Comparison of ENCODE assay signal across 8 cellular contexts in genomic region chr1:242058582-242058981, GRCh38.
A peak's percentile ranks its signal among the peaks of the same experiment; 100 is the strongest.
ATAC-seq and TF ChIP-seq lines count a peak whose summit lies in the region.
"Not testable (repeated sequence)": the region's sequence is repeated elsewhere in the genome, so short reads cannot be mapped to it uniquely, and the experiment has no call there.

No MANE protein-coding gene starts in this region.

- H3K4me1 ChIP-seq in DOHH2 (ENCODE audit: control insufficient read depth, low read length), result not testable (repeated sequence)

- not testable (repeated sequence) for H3K79me2 ChIP-seq in DOHH2 (ENCODE audit: control insufficient read depth, low read length)

- TF ChIP-seq CTCF in DOHH2 (IDR thresholded peaks at IDR 0.05; ENCODE audit: low read depth, low read length, poor library complexity, severe bottlenecking), result not testable (repeated sequence)

- H4K20me1 ChIP-seq in DOHH2 (ENCODE audit: control insufficient read depth, insufficient read depth, low read depth, low read length), result not testable (repeated sequence)

- H3K4me2 ChIP-seq in DOHH2 (ENCODE audit: low read length), result 0 out of 2 replicates have a peak overlapping the region, but pooled peaks have one; percentile 21

- H3K27me3 ChIP-seq in DOHH2 (ENCODE audit: control insufficient read depth, low read length), result not testable (repeated sequence)

- H3K4me3 ChIP-seq in DOHH2 (ENCODE audit: low read length), result not testable (repeated sequence)

- H3K9me2 ChIP-seq in DOHH2 (replicated peaks; ENCODE audit: control insufficient read depth, low read length), result not testable (repeated sequence)

- not testable (repeated sequence) for H3K36me3 ChIP-seq in DOHH2 (ENCODE audit: control insufficient read depth, low read length)

- not testable (repeated sequence) for H3F3A ChIP-seq in DOHH2 (ENCODE audit: control insufficient read depth, insufficient read depth)

- not testable (repeated sequence) for H3K9me3 ChIP-seq in DOHH2 (ENCODE audit: control insufficient read depth, insufficient read depth, low read length)

- ATAC-seq in GM18861 (IDR thresholded peaks at IDR 0.05; ENCODE audit: unreplicated experiment) (peak; percentile 98), GM19395 (IDR thresholded peaks at IDR 0.05; ENCODE audit: unreplicated experiment) (peak; percentile 91), GM21515 (IDR thresholded peaks at IDR 0.05; ENCODE audit: unreplicated experiment) (peak; percentile 76), HG02623 (IDR thresholded peaks at IDR 0.05; ENCODE audit: unreplicated experiment) (peak; percentile 76), HG02943 (IDR thresholded peaks at IDR 0.05; ENCODE audit: low read depth, unreplicated experiment) (peak; percentile 84), HG03139 (IDR thresholded peaks at IDR 0.05; ENCODE audit: unreplicated experiment) (peak; percentile 69), HG03469 (IDR thresholded peaks at IDR 0.05; ENCODE audit: unreplicated experiment) (peak; percentile 65)

- H3K27ac ChIP-seq in DOHH2 (ENCODE audit: low read depth, low read length), result not testable (repeated sequence)
